ENCODE assay signal across 9 cellular contexts in genomic region chr5:134227259-134227658, GRCh38. TPM values are rescaled to one million over a fixed set of nuclear protein-coding genes. Genes with fewer than 3 reads are reported as not detected.
A peak's percentile ranks its signal among the peaks of the same experiment; 100 is the strongest.
DNase-seq lines count a peak whose midpoint lies in the region; ATAC-seq, FAIRE-seq and TF ChIP-seq lines count a peak whose summit lies in the region.
"Had no signal": no experiment of that assay in that cellular context is flagged by ENCODE, and none has a peak within 500 bp of the region (broad histone marks: within the 10 kb centered on the region; RNA-seq: fewer than 3 reads in every experiment).

No MANE protein-coding gene starts in this region.

- peak overlapping the region; percentile 100 for H3K27ac ChIP-seq in CD4-positive, alpha-beta T cell (ENCODE audit: low read depth, low read length)
- H3K27ac ChIP-seq in pancreas, result peak overlapping the region; percentile 98 to 99 (median 98)

- H3F3A ChIP-seq in Loucy (ENCODE audit: low read depth), result no peaks in the 10 kb centered on the region

- no peaks in the 10 kb centered on the region for H3K9me2 ChIP-seq in Loucy (replicated peaks; ENCODE audit: low read depth, low read length)

- ATAC-seq in CD4-positive, alpha-beta T cell (ENCODE audit: poor library complexity), result no peak
- ATAC-seq in activated CD8-positive, alpha-beta T cell treated with anti-CD3 and anti-CD28 coated beads, Interleukin-2, amount 10 ng/mL, durations not matched to agents 7 days and 5 days, result no peak
- no peak for ATAC-seq in pancreas

- peak overlapping the region; percentile 96 for H3K9ac ChIP-seq in Loucy (ENCODE audit: low read depth, low read length, poor library complexity, severe bottlenecking)

- H3K4me1 Mint-ChIP-seq in CD4-positive, alpha-beta T cell (ENCODE audit: low read depth), result peaks cover 51% of the 10 kb centered on the region
- peaks cover 32% of the 10 kb centered on the region for H3K4me1 Mint-ChIP-seq in activated CD8-positive, alpha-beta T cell treated with anti-CD3 and anti-CD28 coated beads, Interleukin-2, amount 10 ng/mL, durations not matched to agents 7 days and 5 days (ENCODE audit: low read depth)

- H3K4me1 ChIP-seq in Loucy (ENCODE audit: insufficient read depth, low read length, poor library complexity, severe bottlenecking) (peaks cover 18% of the 10 kb centered on the region), pancreas (peaks cover 8 to 30% (median 10%) of the 10 kb centered on the region in 3 donors)

- 44 to 57% methylated on average over 5 of the region's 5 CpGs for WGBS in pancreas, 2 donors

- TF ChIP-seq CTCF in CD4-positive, alpha-beta T cell (IDR thresholded peaks at IDR 0.05), result no peak
- TF ChIP-seq CTCF in Loucy (conservative IDR thresholded peaks at IDR 0.05; ENCODE audit: low read length), result no peak
- no peak for TF ChIP-seq CTCF in pancreas (IDR thresholded peaks at IDR 0.05)

- POLR2A ChIA-PET in CD4-positive, alpha-beta T cell (lab: Charles Lee), result interaction anchor here (1.1 to 4.9 kb wide), 12 partner anchors 9 to 511 kb away, joined by 3 to 112 read pairs (median 10); partner anchors contain the start of genes CAMLG, CDKL3, JADE2 and SAR1B
- POLR2A ChIA-PET in activated CD8-positive, alpha-beta T cell treated with anti-CD3 and anti-CD28 coated beads, Interleukin-2, amount 10 ng/mL, durations not matched to agents 7 days and 5 days (lab: Charles Lee), result interaction anchor here (0.7 to 7.0 kb wide), 8 partner anchors 9 to 677 kb away, joined by 3 to 78 read pairs (median 8); partner anchors contain the start of genes CDKN2AIPNL, PCBD2, SKP1 and UBE2B

- peaks cover 44% of the 10 kb centered on the region for H3K36me3 Mint-ChIP-seq in CD4-positive, alpha-beta T cell (ENCODE audit: low read depth)
- peaks cover 24% of the 10 kb centered on the region for H3K36me3 Mint-ChIP-seq in activated CD8-positive, alpha-beta T cell treated with anti-CD3 and anti-CD28 coated beads, Interleukin-2, amount 10 ng/mL, durations not matched to agents 7 days and 5 days (ENCODE audit: low read depth)

- peak overlapping the region; percentile 76 for H3K4me3 ChIP-seq in Loucy (ENCODE audit: low read length, poor library complexity, severe bottlenecking)
- peak overlapping the region in 2 of 4 donors; percentile 94 to 98 for H3K4me3 ChIP-seq in pancreas

- peak overlapping the region; percentile 100 for H3K27ac Mint-ChIP-seq in CD4-positive, alpha-beta T cell
- peak overlapping the region; percentile 99 for H3K27ac Mint-ChIP-seq in activated CD8-positive, alpha-beta T cell treated with anti-CD3 and anti-CD28 coated beads, Interleukin-2, amount 10 ng/mL, durations not matched to agents 7 days and 5 days

- H3K9me3 ChIP-seq in CD4-positive, alpha-beta T cell (ENCODE audit: control insufficient read depth, low read length), result no peaks in the 10 kb centered on the region
- H3K9me3 ChIP-seq in Loucy (ENCODE audit: insufficient read depth, low read depth, low read length) (no peaks in the 10 kb centered on the region), pancreas (no peaks in the 10 kb centered on the region)

- no peaks in the 10 kb centered on the region for H3K27me3 Mint-ChIP-seq in CD4-positive, alpha-beta T cell
- no peaks in the 10 kb centered on the region for H3K27me3 Mint-ChIP-seq in activated CD8-positive, alpha-beta T cell treated with anti-CD3 and anti-CD28 coated beads, Interleukin-2, amount 10 ng/mL, durations not matched to agents 7 days and 5 days (ENCODE audit: low read depth)

- CTCF ChIA-PET in CD4-positive, alpha-beta T cell (lab: Charles Lee), result interaction anchor here (1.1 kb wide), 1 partner anchor 360 kb away, joined by 3 read pairs; no protein-coding TSS in a partner anchor
- CTCF ChIA-PET in activated CD8-positive, alpha-beta T cell treated with anti-CD3 and anti-CD28 coated beads, Interleukin-2, amount 10 ng/mL, durations not matched to agents 7 days and 5 days (lab: Charles Lee), result interaction anchor here (1.1 to 3.0 kb wide), 7 partner anchors 9 to 359 kb away, joined by 3 to 14 read pairs (median 5); no protein-coding TSS in a partner anchor

- peaks cover 34% of the 10 kb centered on the region for H4K20me1 ChIP-seq in Loucy (ENCODE audit: insufficient read depth, low read length, poor library complexity, severe bottlenecking)

- H3K4me2 ChIP-seq in Loucy (ENCODE audit: low read depth, low read length, poor library complexity, severe bottlenecking), result peak overlapping the region; percentile 75

- intact Hi-C loops in CD4-positive, alpha-beta T cell (cut with DNase I, micrococcal nuclease), result loop anchor here (2.0 to 10.0 kb wide), 13 partner anchors 50 to 1732 kb away; partner anchors contain the start of genes SKP1 (in 2 of the 2), C5orf24 (in 1 of the 2), CAMLG (in 1 of the 2) and CDKL3 (in 1 of the 2)
- intact Hi-C loops in pancreas (cut with DNase I), result no loop called here

- H3K4me3 Mint-ChIP-seq in CD4-positive, alpha-beta T cell, result peak overlapping the region; percentile 99
- H3K4me3 Mint-ChIP-seq in activated CD8-positive, alpha-beta T cell treated with anti-CD3 and anti-CD28 coated beads, Interleukin-2, amount 10 ng/mL, durations not matched to agents 7 days and 5 days, result peak overlapping the region; percentile 96

- FAIRE-seq in pancreas (lab: Jason Lieb, UNC), result no peak
- no peak for FAIRE-seq in HTR-8/SVneo (lab: Jason Lieb, UNC)
- FAIRE-seq: islet of Langerhans had no signal

- H3K9me3 Mint-ChIP-seq in CD4-positive, alpha-beta T cell, result no peaks in the 10 kb centered on the region
- H3K9me3 Mint-ChIP-seq in activated CD8-positive, alpha-beta T cell treated with anti-CD3 and anti-CD28 coated beads, Interleukin-2, amount 10 ng/mL, durations not matched to agents 7 days and 5 days (ENCODE audit: insufficient read depth), result no peaks in the 10 kb centered on the region

- H3K27me3 ChIP-seq in CD4-positive, alpha-beta T cell (ENCODE audit: control insufficient read depth, insufficient read depth, low read length), result no peaks in the 10 kb centered on the region
- no peaks in the 10 kb centered on the region for H3K27me3 ChIP-seq in Loucy (ENCODE audit: insufficient read depth, low read length, poor library complexity, severe bottlenecking)
- no peaks in the 10 kb centered on the region for H3K27me3 ChIP-seq in pancreas

- H3K79me2 ChIP-seq in Loucy (ENCODE audit: insufficient read depth, low read length), result peaks cover 46% of the 10 kb centered on the region

- DNase-seq in CD4-positive, alpha-beta T cell, result no peak
- DNase-seq in activated CD8-positive, alpha-beta T cell treated with anti-CD3 and anti-CD28 coated beads, Interleukin-2, amount 10 ng/mL, durations not matched to agents 7 days and 5 days, result no peak
- DNase-seq in glomerular visceral epithelial cell (ENCODE audit: extremely low spot score), result peak; percentile 53
- peak in 2 of 6 donors; percentile 31 to 33 for DNase-seq in pancreas
- no peak for DNase-seq in HTR-8/SVneo (ENCODE audit: insufficient read length, low spot score)
- DNase-seq in NCI-H2107 treated with DMSO at 0.1 percent for 48 hours (lab: John Stamatoyannopoulos, UW; ENCODE audit: unreplicated experiment), result no peak
- no peak for DNase-seq in NOMO-1 treated with dmso at 0.1 percent for 144 hours (lab: John Stamatoyannopoulos, UW; ENCODE audit: unreplicated experiment)

- H3K36me3 ChIP-seq in Loucy (ENCODE audit: insufficient read depth, low read length) (no peaks in the 10 kb centered on the region), pancreas (no peaks in the 10 kb centered on the region)

- H2AFZ ChIP-seq in Loucy (ENCODE audit: low read length), result 0 out of 2 replicates have a peak overlapping the region, but pooled peaks have one; percentile 86

RNA-seq across cellular contexts. Expression of gene PPP2CA, which starts 1.4 kb away (rescaled TPM):
- 100 to 1,000 TPM; 188 to 195 TPM for total RNA-seq in CD4-positive, alpha-beta T cell
- total RNA-seq in activated CD8-positive, alpha-beta T cell treated with anti-CD3 and anti-CD28 coated beads, Interleukin-2, amount 10 ng/mL, durations not matched to agents 7 days and 5 days, result 100 to 1,000 TPM; 158 to 167 TPM
- total RNA-seq in pancreas, result 10 to 100 TPM; 34.3 to 59.2 (median 53.0) TPM
- 10 to 100 TPM; 13.5 to 29.5 TPM for polyA plus RNA-seq in pancreas

RNA-seq across cellular contexts. Expression of gene SKP1, which starts 50.5 kb away (rescaled TPM):
- 100 to 1,000 TPM; 303 to 314 TPM for total RNA-seq in CD4-positive, alpha-beta T cell
- 100 to 1,000 TPM; 203 to 206 TPM for total RNA-seq in activated CD8-positive, alpha-beta T cell treated with anti-CD3 and anti-CD28 coated beads, Interleukin-2, amount 10 ng/mL, durations not matched to agents 7 days and 5 days
- total RNA-seq in pancreas, result 100 to 1,000 TPM in 3 of 6 donors, 10 to 100 TPM in 3; 76.3 to 142 (median 97.6) TPM
- polyA plus RNA-seq in pancreas, result 100 to 1,000 TPM in 1 of 2 donors, 10 to 100 TPM in 1; 67.5 to 252 TPM

Comparison
In these comparisons a context has a peak if more than half of its experiments do, and no peak if none do; other contexts are left out.
1. intact Hi-C loops: an anchor here in CD4-positive, alpha-beta T cell (2.0 to 10.0 kb wide); none called in pancreas.